24 cellular contexts compared by ENCODE assay signal in the genomic region with DNA sequence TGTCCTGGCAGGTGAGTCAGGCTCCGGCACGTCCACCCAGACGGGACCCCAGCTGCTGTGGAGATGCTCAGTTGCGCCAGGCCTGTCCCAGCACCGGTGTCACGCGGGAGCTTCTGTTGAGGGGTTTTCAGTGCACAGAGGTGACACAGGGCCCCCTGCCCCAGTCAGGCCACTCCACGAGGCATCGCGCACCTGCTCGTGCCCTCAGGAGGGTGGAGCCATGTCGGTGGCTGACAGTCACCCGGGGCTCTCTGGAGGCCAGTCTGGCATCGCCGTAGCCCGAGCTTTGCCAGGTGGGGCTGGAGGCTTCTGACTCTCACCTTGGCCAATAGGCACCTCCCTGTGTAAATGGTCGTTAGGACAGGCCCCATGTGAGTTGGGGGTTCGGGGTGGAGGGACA. TPM values are rescaled to one million over a fixed set of nuclear protein-coding genes. Genes with fewer than 3 reads are reported as not detected.
"Had no signal": no experiment of that assay in that cellular context is flagged by ENCODE, and none has a peak within 500 bp of the region (broad histone marks: within the 10 kb centered on the region; RNA-seq: fewer than 3 reads in every experiment).

No MANE protein-coding gene starts in this region.

- FAIRE-seq: colon, frontal cortex, islet of Langerhans had no signal

- H3K4me3 ChIP-seq: dorsolateral prefrontal cortex, left lung, lower lobe of right lung, ovary, psoas muscle, skin epidermis, spleen, testis, tibial artery had no signal

- DNase-seq: dorsolateral prefrontal cortex; effector CD4-positive, alpha-beta T cell; head of caudate nucleus; left cardiac atrium; left lung; lower lobe of right lung; naive thymus-derived CD8-positive, alpha-beta T cell; nephron progenitor cell; nucleus accumbens; ovary; posterior cingulate gyrus; psoas muscle; spleen; stimulated activated CD4-positive, alpha-beta T cell treated with anti-CD3 and anti-CD28 coated beads, Interleukin-4, amount 100 ng/mL, for 4 hours; stimulated activated naive CD8-positive, alpha-beta T cell treated with anti-CD3 and anti-CD28 coated beads, Interleukin-15, Interleukin-2, amounts not matched to agents 100 U/mL and 50 U/mL, for 24 hours; substantia nigra; testis; tibial artery had no signal

- H3K27me3 ChIP-seq: dorsolateral prefrontal cortex, left lung, ovary, spleen, testis, tibial artery had no signal

- ATAC-seq: left cardiac atrium; left lung; lower lobe of right lung; naive thymus-derived CD8-positive, alpha-beta T cell; psoas muscle; stimulated activated memory B cell treated with anti-CD40 and anti-IgM and Interleukin-4, amounts not matched to agents 10 μg/mL and 1 μg/mL and 100 μg/mL, for 72 hours; stimulated activated naive CD8-positive, alpha-beta T cell treated with anti-CD3 and anti-CD28 coated beads, Interleukin-15, Interleukin-2, amounts not matched to agents 100 U/mL and 50 U/mL, for 24 hours had no signal

- H3K9me3 ChIP-seq: testis had no signal

- H3K4me1 ChIP-seq: left lung, lower lobe of right lung, spleen, testis had no signal

- H3K27ac ChIP-seq: dorsolateral prefrontal cortex, left lung, lower lobe of right lung, ovary, psoas muscle, skin epidermis, spleen, testis, tibial artery had no signal

- H3K36me3 ChIP-seq: ovary had no signal

RNA-seq across cellular contexts. Expression of a gene that starts 11.1 kb away (rescaled TPM):
- total RNA-seq: myocyte had no signal
